8 cellular contexts compared by ENCODE assay signal in the genomic region with DNA sequence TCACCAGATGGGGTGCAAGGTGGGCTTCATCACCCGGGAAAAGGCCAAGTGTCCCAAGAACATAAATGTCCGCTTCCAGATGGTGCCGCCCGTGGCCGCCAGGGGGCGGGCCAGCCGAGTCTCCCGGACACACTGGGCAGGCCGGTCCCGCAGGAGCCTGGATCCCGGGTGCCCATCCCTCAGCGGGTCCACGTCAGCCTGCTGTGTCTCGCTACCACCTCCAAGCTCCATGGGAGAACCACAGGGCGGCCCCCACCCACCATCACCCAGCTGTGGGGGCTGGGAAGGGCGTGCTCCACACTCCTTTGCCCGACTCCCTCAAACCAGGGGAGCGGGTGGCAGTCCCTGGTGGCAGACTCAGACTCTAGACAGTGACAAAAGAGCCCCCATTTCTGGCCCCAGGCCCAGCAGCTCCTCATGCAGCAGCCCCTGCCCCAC. TPM values are rescaled to one million over a fixed set of nuclear protein-coding genes. Genes with fewer than 3 reads are reported as not detected.
DNase-seq lines count a peak whose midpoint lies in the region; ATAC-seq, FAIRE-seq and TF ChIP-seq lines count a peak whose summit lies in the region.

No MANE protein-coding gene starts in this region.

- FAIRE-seq in H54 (lab: Jason Lieb, UNC): no peak

- TF ChIP-seq POLR2A in H54 (IDR thresholded peaks at IDR 0.05; ENCODE audit: low read depth, low read length): no peak

- H3K4me3 ChIP-seq in Panc1 (ENCODE audit: low read depth in 2 of 2, low read length in 2 of 2) (no peak overlapping the region), foreskin fibroblast (ENCODE audit: low read depth in 1 of 2, low read length in 2 of 2) (no peak overlapping the region), osteoblast (ENCODE audit: insufficient read depth, low read length) (no peak overlapping the region), aorta (ENCODE audit: low read length in 2 of 2) (no peak overlapping the region)

- no peaks in the 10 kb centered on the region for H4K20me1 ChIP-seq in osteoblast (ENCODE audit: insufficient read depth, low read length)

- H2AFZ ChIP-seq in osteoblast (ENCODE audit: low read length): no peak overlapping the region

- peaks cover 4% of the 10 kb centered on the region; the same call in 1 of the 2 replicates for H3K4me1 ChIP-seq in Panc1 (ENCODE audit: control insufficient read depth, insufficient read depth, low read length)
- peaks cover 7% of the 10 kb centered on the region for H3K4me1 ChIP-seq in osteoblast (ENCODE audit: insufficient read depth, low read length)
- H3K4me1 ChIP-seq in aorta (ENCODE audit: control insufficient read depth in 1 of 2, insufficient read depth in 2 of 2, low read length in 2 of 2): no peaks in the 10 kb centered on the region

- intact Hi-C loops in Panc1 (cut with micrococcal nuclease; ENCODE audit: unreplicated experiment): loop anchor here (5.0 kb wide), 1 partner anchor 79 kb away; no protein-coding TSS in a partner anchor
- intact Hi-C loops in aorta (cut with DNase I): loop anchor here (2.0 to 10.0 kb wide), 4 partner anchors 111 to 332 kb away; a partner anchor contains a TSS

- no TSS peak for BruUV-seq in Panc1 (replicated peaks; lab: Mats Ljungman, UMichigan)

- H3K9me3 ChIP-seq in Panc1 (ENCODE audit: control insufficient read depth, insufficient read depth, low read depth, low read length) (no peaks in the 10 kb centered on the region), osteoblast (ENCODE audit: low read depth, low read length) (no peaks in the 10 kb centered on the region), aorta (ENCODE audit: control insufficient read depth, low read length) (no peaks in the 10 kb centered on the region)

- no peak overlapping the region for H3K27ac ChIP-seq in Panc1 (ENCODE audit: low read length)
- H3K27ac ChIP-seq in osteoblast (ENCODE audit: low read depth, low read length): no peak overlapping the region
- no peak overlapping the region for H3K27ac ChIP-seq in aorta (ENCODE audit: low read depth in 1 of 2, low read length in 2 of 2)

- CTCF ChIA-PET in Panc1 (lab: Charles Lee): interaction anchor here (0.6 kb wide), 1 partner anchor 86 kb away, joined by 4 read pairs; no protein-coding TSS in a partner anchor

- H3K36me3 ChIP-seq in Panc1 (ENCODE audit: control insufficient read depth, insufficient read depth, low read length) (no peaks in the 10 kb centered on the region), osteoblast (ENCODE audit: insufficient read depth, low read length) (no peaks in the 10 kb centered on the region), aorta (ENCODE audit: control insufficient read depth in 1 of 2, insufficient read depth in 2 of 2, low read length in 1 of 2) (no peaks in the 10 kb centered on the region)

- in situ Hi-C loops in Panc1 (cut with HindIII; ENCODE audit: low pct_unique_long_range_greater_than_20kb, low sequenced_read_pairs): no loop called here

- peak; percentile 94 for TF ChIP-seq CTCF in Panc1 (IDR thresholded peaks at IDR 0.05)
- TF ChIP-seq CTCF in foreskin fibroblast (IDR thresholded peaks at IDR 0.05; ENCODE audit: low read depth, low read length): peak; percentile 82
- TF ChIP-seq CTCF in osteoblast (IDR thresholded peaks at IDR 0.05; ENCODE audit: extremely low read depth, low read depth, low read length): peak; percentile 78

- no peaks in the 10 kb centered on the region for H3K27me3 ChIP-seq in Panc1 (ENCODE audit: control insufficient read depth, insufficient read depth, low read length)
- peaks cover 4% of the 10 kb centered on the region for H3K27me3 ChIP-seq in osteoblast (ENCODE audit: insufficient read depth, low read length)
- H3K27me3 ChIP-seq in aorta (ENCODE audit: control insufficient read depth in 1 of 2, insufficient read depth in 2 of 2, low read length in 1 of 2): no peaks in the 10 kb centered on the region

- WGBS in aorta, 2 donors: 5% methylated on average over 17 to 18 of the region's 18 CpGs

- H3K79me2 ChIP-seq in osteoblast (ENCODE audit: insufficient read depth, low read length): no peaks in the 10 kb centered on the region

- POLR2A ChIA-PET in Panc1 (lab: Charles Lee): no interaction called here

- ATAC-seq in Panc1: peak; percentile 70
- peak; percentile 69 for ATAC-seq in aorta (ENCODE audit: low FRiP score)

- DNase-seq in AML-193 (lab: John Stamatoyannopoulos, UW) (peak; percentile 14 to 24), H54 (ENCODE audit: insufficient read length, low spot score) (peak; percentile 92), Panc1 (ENCODE audit: low read depth, low spot score) (peak; percentile 7), foreskin fibroblast (peak; percentile 52 to 86), osteoblast (ENCODE audit: insufficient read length, low spot score, missing footprints) (peak; percentile 99), aorta (peak; percentile 82 to 94), H4 (ENCODE audit: low spot score) (no peak)
- DNase-seq in activated effector memory CD4-positive, alpha-beta T cell treated with Interleukin-2 at 50 U/mL for 16 hours: peak; percentile 39

- no peak overlapping the region for H3K4me2 ChIP-seq in osteoblast (ENCODE audit: insufficient read depth, low read length)

RNA-seq across cellular contexts. Expression of a gene that starts 22.0 kb away (rescaled TPM):
- total RNA-seq in Panc1 (2021; ENCODE audit: unreplicated experiment) (75.3 TPM), osteoblast (13.6 and 15.9 TPM in 2 replicates), aorta (10 to 100 TPM; 13.3 to 29.9 TPM)
- polyA plus RNA-seq in Panc1 (2012; ENCODE audit: insufficient read length): 86.7 TPM
- 10 to 100 TPM in 1 of 2 donors, 1 to 10 TPM in 1; 6.1 to 10.0 TPM for polyA plus RNA-seq in aorta
- 18.0 and 19.8 TPM in 2 replicates for total RNA-seq in H4 (2014; rRNA removed; shearing (Covaris generic))

RNA-seq across cellular contexts. Expression of a gene that starts 34.5 kb away (rescaled TPM):
- total RNA-seq in Panc1 (2021; ENCODE audit: unreplicated experiment) (43.7 TPM), osteoblast (1.8 and 3.3 TPM in 2 replicates), aorta (10 to 100 TPM; 15.0 to 32.1 TPM)
- 62.1 TPM for polyA plus RNA-seq in Panc1 (2012; ENCODE audit: insufficient read length)
- polyA plus RNA-seq in aorta: 1 to 10 TPM in 1 of 2 donors, under 1 TPM in 1; 0.13 to 1.1 TPM
- total RNA-seq in H4 (2014; rRNA removed; shearing (Covaris generic)): 0.48 TPM in 1 of 2 replicates, not detected in the other

RNA-seq across cellular contexts. Expression of a gene that starts 45.3 kb away (rescaled TPM):
- total RNA-seq in Panc1 (2021; ENCODE audit: unreplicated experiment) (0.26 TPM), osteoblast (54.3 and 60.1 TPM in 2 replicates), aorta (10 to 100 TPM; 39.1 to 40.4 TPM)
- polyA plus RNA-seq in Panc1 (2012; ENCODE audit: insufficient read length): not detected
- 10 to 100 TPM; 45.2 to 99.4 TPM for polyA plus RNA-seq in aorta
- 16.8 and 19.4 TPM in 2 replicates for total RNA-seq in H4 (2014; rRNA removed; shearing (Covaris generic))

Comparison
In these comparisons a context has a peak if more than half of its experiments do, and no peak if none do; other contexts are left out.
1. RNA of a gene that starts 45.3 kb away (total RNA-seq): 54.3 to 60.1 TPM in osteoblast, 39.1 to 40.4 TPM in aorta and 16.8 to 19.4 TPM in H4; 0.26 TPM in Panc1 (single experiment); every median in the first group is over 10 times any median in the second.
2. Peak in every context shown above with its lines, with median percentiles within 50 percentile points of each other: CTCF ChIP-seq.